In the genomic region with DNA sequence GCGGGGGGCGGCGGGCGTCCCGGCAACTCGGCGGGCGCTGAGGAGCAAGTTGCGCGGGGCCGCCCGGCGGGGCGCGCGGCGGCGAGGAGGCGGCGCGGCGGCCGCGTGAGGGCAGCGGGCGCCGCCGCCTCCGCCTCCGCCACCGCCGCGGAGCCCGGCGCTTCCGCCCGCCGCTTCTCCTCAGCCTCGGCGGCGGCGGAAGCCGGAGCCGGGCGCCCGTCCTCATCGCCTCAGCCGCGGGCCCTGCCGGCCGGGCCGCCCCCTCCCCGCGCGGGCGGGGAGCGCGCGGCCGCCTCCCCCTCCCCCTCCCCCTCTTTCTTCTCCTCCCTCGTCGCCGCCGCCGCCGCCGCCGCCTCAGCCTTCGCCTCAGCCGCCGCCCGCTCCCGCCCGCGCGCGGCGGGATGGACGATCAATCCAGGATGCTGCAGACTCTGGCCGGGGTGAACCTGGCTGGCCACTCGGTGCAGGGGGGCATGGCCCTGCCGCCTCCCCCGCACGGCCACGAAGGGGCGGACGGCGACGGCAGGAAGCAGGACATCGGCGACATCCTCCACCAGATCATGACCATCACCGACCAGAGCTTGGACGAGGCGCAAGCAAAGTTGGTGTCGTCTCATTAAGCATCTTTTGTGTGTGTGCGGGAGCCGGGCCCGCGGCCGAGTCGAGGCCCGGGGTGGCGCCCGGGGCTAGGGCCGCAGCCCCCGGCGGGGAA, we compare ENCODE assay signal across 8 cellular contexts. TPM values are rescaled to one million over a fixed set of nuclear protein-coding genes. Genes with fewer than 3 reads are reported as not detected.
A peak's percentile ranks its signal among the peaks of the same experiment; 100 is the strongest.
DNase-seq lines count a peak whose midpoint lies in the region; ATAC-seq and TF ChIP-seq lines count a peak whose summit lies in the region.

A gene (plus strand): TSS at position 321 of the 712 bp plus-strand sequence.

- peak; percentile 21 for ATAC-seq in GM19324 (IDR thresholded peaks at IDR 0.05; ENCODE audit: low FRiP score, unreplicated experiment)
- peak; percentile 23 for ATAC-seq in HG03521 (IDR thresholded peaks at IDR 0.05; ENCODE audit: unreplicated experiment)

- TF ChIP-seq CTCF in astrocyte of the spinal cord (IDR thresholded peaks at IDR 0.05; ENCODE audit: low read depth, low read length) (no peak), sigmoid colon (IDR thresholded peaks at IDR 0.05) (no peak)

- H3K4me3 ChIP-seq in BLaER1 treated with 17β-estradiol and CSF1 and Interleukin-3, amounts not matched to agents 10 nM and 100 nM: peak within 1 kb of the TSS; percentile 70 to 91 (median 80)
- H3K4me3 ChIP-seq in astrocyte of the spinal cord (ENCODE audit: low read depth, low read length) (peak within 1 kb of the TSS; percentile 76), iPS DF 6.9 (ENCODE audit: low read length) (peak within 1 kb of the TSS; percentile 87), sigmoid colon (peak within 1 kb of the TSS; percentile 75 to 94 (median 87))

- intact Hi-C loops in sigmoid colon (cut with DNase I): loop anchor here (2.0 to 5.0 kb wide), 7 partner anchors 40 to 480 kb away; a partner anchor contains a TSS

- peak within 1 kb of the TSS; percentile 75 to 88 (median 85) for H3K9ac ChIP-seq in BLaER1 treated with 17β-estradiol and CSF1 and Interleukin-3, amounts not matched to agents 10 nM and 100 nM

- peaks cover 0 to 33% (median 4%) of the 10 kb centered on the region in 11 experiments; a peak in 7 of 22 replicates for H3K36me3 ChIP-seq in BLaER1 treated with 17β-estradiol and CSF1 and Interleukin-3, amounts not matched to agents 10 nM and 100 nM
- no peaks in the 10 kb centered on the region for H3K36me3 ChIP-seq in iPS DF 6.9 (ENCODE audit: control insufficient read depth, insufficient read depth, low read length)
- no peaks in the 10 kb centered on the region for H3K36me3 ChIP-seq in sigmoid colon

- peaks cover 32 to 51% (median 49%) of the 10 kb centered on the region in 11 experiments for H3K27me3 ChIP-seq in BLaER1 treated with 17β-estradiol and CSF1 and Interleukin-3, amounts not matched to agents 10 nM and 100 nM
- H3K27me3 ChIP-seq in iPS DF 6.9 (ENCODE audit: control insufficient read depth, insufficient read depth, low read length) (no peaks in the 10 kb centered on the region), sigmoid colon (no peaks in the 10 kb centered on the region)

- TF ChIP-seq EP300 in sigmoid colon (IDR thresholded peaks at IDR 0.05): no peak

- H3K4me1 ChIP-seq in BLaER1 treated with 17β-estradiol and CSF1 and Interleukin-3, amounts not matched to agents 10 nM and 100 nM: peaks cover 15 to 29% (median 20%) of the 10 kb centered on the region in 10 experiments; a peak in 19 of 20 replicates
- H3K4me1 ChIP-seq in iPS DF 6.9 (ENCODE audit: control insufficient read depth, insufficient read depth, low read length) (no peaks in the 10 kb centered on the region), sigmoid colon (peaks cover 0 to 26% (median 12%) of the 10 kb centered on the region in 4 donors)

- TF ChIP-seq POLR2A in sigmoid colon (IDR thresholded peaks at IDR 0.05): no peak

- H4K20me1 ChIP-seq in BLaER1 treated with 17β-estradiol and CSF1 and Interleukin-3, amounts not matched to agents 10 nM and 100 nM: peaks cover 0 to 44% (median 23%) of the 10 kb centered on the region in 11 experiments; a peak in 15 of 22 replicates

- peak; percentile 13 to 75 (median 30) for DNase-seq in T-helper 2 cell
- peak; percentile 39 for DNase-seq in astrocyte of the spinal cord (ENCODE audit: low read depth, low spot score)
- no peak for DNase-seq in iPS DF 6.9 (ENCODE audit: low read depth, low spot score)
- DNase-seq in sigmoid colon: peak; percentile 81
- no peak for DNase-seq in HPDE6-E6E7 (ENCODE audit: extremely low spot score)

- H3K4me2 ChIP-seq in BLaER1 treated with 17β-estradiol and CSF1 and Interleukin-3, amounts not matched to agents 10 nM and 100 nM: peak within 1 kb of the TSS; percentile 85 to 97 (median 94)

- peak within 1 kb of the TSS; percentile 56 to 87 (median 77); a peak in 21 of 22 replicates for H3K27ac ChIP-seq in BLaER1 treated with 17β-estradiol and CSF1 and Interleukin-3, amounts not matched to agents 10 nM and 100 nM
- no peak within 1 kb of the TSS for H3K27ac ChIP-seq in iPS DF 6.9 (ENCODE audit: low read length)
- H3K27ac ChIP-seq in sigmoid colon: peak within 1 kb of the TSS; percentile 90 to 98 (median 96)

- in situ Hi-C loops in astrocyte of the spinal cord (cut with HindIII; ENCODE audit: low sequenced_read_pairs): no loop called here

- WGBS in iPS DF 6.9 (ENCODE audit: insufficient coverage, insufficient read length): no CpG with 5 or more reads among the region's 107 CpGs
- 0 to 1% methylated on average over 107 of the region's 107 CpGs for WGBS in sigmoid colon, 2 donors

- H3K9me3 ChIP-seq in BLaER1 treated with 17β-estradiol and CSF1 and Interleukin-3, amounts not matched to agents 10 nM and 100 nM (replicated peaks in 1 of 11): no peaks in the 10 kb centered on the region
- H3K9me3 ChIP-seq in iPS DF 6.9 (ENCODE audit: control insufficient read depth, insufficient read depth, low read length) (no peaks in the 10 kb centered on the region), sigmoid colon (no peaks in the 10 kb centered on the region)

RNA-seq across cellular contexts. Expression of the gene that starts here (rescaled TPM):
- 100 to 1,000 TPM in 1 of 4 donors, 10 to 100 TPM in 3; 90.6 to 159 (median 93.1) TPM for total RNA-seq in sigmoid colon
- polyA plus RNA-seq in sigmoid colon: 10 to 100 TPM in 2 of 3 donors, 1 to 10 TPM in 1; 2.8 to 15.0 (median 10.8) TPM

Comparison
In these comparisons a context has a peak if more than half of its experiments do, and no peak if none do; other contexts are left out.
1. DNase-seq: peak in T-helper 2 cell (5 of 5), astrocyte of the spinal cord (single experiment) and sigmoid colon (single experiment); none in iPS DF 6.9 (single experiment) and HPDE6-E6E7 (single experiment).
2. Peak in every context shown above with its lines, with median percentiles within 50 percentile points of each other: H3K4me3 ChIP-seq.